Comparison of ENCODE assay signal across 25 cellular contexts in the genomic region with DNA sequence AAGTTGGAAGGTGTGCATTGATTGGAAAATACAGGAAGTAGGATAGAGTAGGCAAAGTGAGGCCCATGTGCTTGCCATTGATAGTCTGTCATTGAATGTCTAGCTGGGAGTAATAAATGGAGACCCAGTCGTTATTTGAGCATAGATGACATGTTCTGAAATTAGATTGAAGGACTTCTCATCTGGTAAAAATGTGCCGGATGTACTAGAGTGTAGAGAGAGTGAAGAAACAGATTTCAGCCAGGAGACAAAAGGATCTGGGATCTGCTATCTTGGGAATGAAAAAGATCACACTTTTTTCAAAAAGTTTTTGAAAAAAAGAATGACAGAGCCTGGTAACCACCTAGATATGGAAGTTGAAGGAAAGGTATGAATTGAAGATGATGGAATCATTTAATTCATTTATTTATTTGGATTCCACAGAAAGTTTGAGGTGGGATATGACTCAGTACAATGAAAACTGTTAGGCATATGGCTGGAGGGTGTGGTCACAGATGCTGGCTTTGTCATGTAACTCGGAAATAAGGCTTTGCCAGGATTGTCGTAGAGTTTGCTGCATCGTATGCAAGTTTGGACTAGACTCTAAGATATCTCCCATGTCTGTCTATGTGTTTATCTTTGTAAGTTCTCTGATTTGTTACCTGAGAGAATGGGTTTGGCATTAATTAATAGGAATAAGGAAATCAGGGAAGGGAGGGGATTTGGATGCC.
DNase-seq lines count a peak whose midpoint lies in the region; ATAC-seq and TF ChIP-seq lines count a peak whose summit lies in the region.
"Had no signal": no experiment of that assay in that cellular context is flagged by ENCODE, and none has a peak within 500 bp of the region (broad histone marks: within the 10 kb centered on the region; RNA-seq: fewer than 3 reads in every experiment).

No MANE protein-coding gene starts in this region.

- H3K36me3 ChIP-seq in adipocyte (ENCODE audit: control insufficient read depth, insufficient read depth, low read length, severe bottlenecking) (peaks cover 5% of the 10 kb centered on the region), mesendoderm (ENCODE audit: control insufficient read depth, insufficient read depth, low read length) (no peaks in the 10 kb centered on the region)
- H3K36me3 ChIP-seq: Peyer's patch, stomach, upper lobe of left lung had no signal

- H3K27ac ChIP-seq in mesendoderm (ENCODE audit: low read depth, low read length), result no peak overlapping the region
- H3K27ac ChIP-seq: A549, Peyer's patch, upper lobe of left lung had no signal

- WGBS in mesendoderm (ENCODE audit: extremely low coverage, insufficient coverage, low lambda C conversion rate), result no CpG with 5 or more reads among the region's 5 CpGs

- H2BK120ac ChIP-seq in mesendoderm (ENCODE audit: low read depth, low read length), result no peak overlapping the region

- H3K27me3 ChIP-seq in adipocyte (replicated peaks; ENCODE audit: control insufficient read depth, insufficient read depth, low read length) (no peaks in the 10 kb centered on the region), mesendoderm (ENCODE audit: insufficient read depth, low read length, poor library complexity) (no peaks in the 10 kb centered on the region)
- H3K27me3 ChIP-seq: dorsolateral prefrontal cortex, Peyer's patch, stomach, upper lobe of left lung had no signal

- no peak overlapping the region for H3K4me2 ChIP-seq in mesendoderm (ENCODE audit: low read length)
- H3K4me2 ChIP-seq: A549 had no signal

- no peak overlapping the region for H2BK5ac ChIP-seq in mesendoderm (ENCODE audit: low read length)

- H3K9me3 ChIP-seq in adipocyte (ENCODE audit: control insufficient read depth, low read length), result no peaks in the 10 kb centered on the region
- H3K9me3 ChIP-seq: A549, Peyer's patch, stomach, upper lobe of left lung had no signal

- no peak for ATAC-seq in HG02610 (IDR thresholded peaks at IDR 0.05; ENCODE audit: unreplicated experiment)
- ATAC-seq: A549, left cardiac atrium had no signal

- DNase-seq in AG08395 (ENCODE audit: low spot score), result peak; percentile 82
- peak; percentile 44 for DNase-seq in GM04504 (ENCODE audit: low read depth)
- no peak for DNase-seq in adipocyte (ENCODE audit: low read depth)
- DNase-seq in foreskin fibroblast, result peak; percentile 59 to 80
- DNase-seq in DMS79 treated with DMSO at 0.1 percent for 48 hours (lab: John Stamatoyannopoulos, UW), result no peak
- no peak for DNase-seq in mesendoderm
- no peak for DNase-seq in stimulated activated CD4-positive, alpha-beta T cell treated with anti-CD3 and anti-CD28 coated beads, Interleukin-4, amount 100 ng/mL, for 1 hour
- DNase-seq: activated gamma-delta T cell treated with Interleukin-2 at 50 U/mL for 16 hours; activated T-cell treated with anti-CD3 and anti-CD28 coated beads, Interleukin-2, amount 50 U/mL, for 1 hour; amygdala; C1 segment of cervical spinal cord; central memory CD4-positive, alpha-beta T cell; dorsolateral prefrontal cortex; left cardiac atrium; naive B cell; NCI-H1417; NCI-H2107; NK-92 treated with Interleukin-12 subunit alpha and Interleukin-12 subunit beta, amount 100 ng/mL, for 24 hours; occipital lobe; Peyer's patch; stimulated activated CD4-positive, alpha-beta T cell treated with anti-CD3 and anti-CD28 coated beads, Interleukin-12 subunit alpha, Interleukin-12 subunit beta, amount 100 ng/mL, for 4 hours; stomach; upper lobe of left lung had no signal

- H3K79me1 ChIP-seq in mesendoderm (ENCODE audit: low read length), result peaks cover 12% of the 10 kb centered on the region

- H3K4ac ChIP-seq in mesendoderm (ENCODE audit: low read depth, low read length), result no peak overlapping the region

- H3K4me1 ChIP-seq in adipocyte (ENCODE audit: control insufficient read depth, insufficient read depth, low read length) (peaks cover 17% of the 10 kb centered on the region), mesendoderm (ENCODE audit: control insufficient read depth, low read depth, low read length) (peaks cover 6% of the 10 kb centered on the region)
- H3K4me1 ChIP-seq: Peyer's patch, upper lobe of left lung had no signal

- H3K56ac ChIP-seq in mesendoderm (ENCODE audit: low read length), result no peak overlapping the region

- no peak overlapping the region for H3K23ac ChIP-seq in mesendoderm (ENCODE audit: low read length)

- no peak overlapping the region for H4K5ac ChIP-seq in mesendoderm (ENCODE audit: low read length)

- H3K79me2 ChIP-seq in mesendoderm (ENCODE audit: control insufficient read depth, insufficient read depth, low read length), result peaks cover 4% of the 10 kb centered on the region

- peak overlapping the region; percentile 14 for H3K4me3 ChIP-seq in adipocyte (ENCODE audit: low read length)
- H3K4me3 ChIP-seq in foreskin fibroblast (ENCODE audit: low read depth in 1 of 2, low read length in 2 of 2), result no peak overlapping the region
- no peak overlapping the region for H3K4me3 ChIP-seq in mesendoderm (ENCODE audit: low read length)
- H3K4me3 ChIP-seq: A549, dorsolateral prefrontal cortex, Peyer's patch, stomach, upper lobe of left lung had no signal

- no peak overlapping the region for H3K18ac ChIP-seq in mesendoderm (ENCODE audit: low read length)

- no peak overlapping the region for H2AK5ac ChIP-seq in mesendoderm (ENCODE audit: low read length)

- no peak overlapping the region for H4K8ac ChIP-seq in mesendoderm (ENCODE audit: low read depth, low read length)

- no peak overlapping the region for H2BK15ac ChIP-seq in mesendoderm (replicated peaks; ENCODE audit: low read depth)

- H3K9ac ChIP-seq in adipocyte (ENCODE audit: low read length), result no peak overlapping the region
- H3K9ac ChIP-seq in mesendoderm (ENCODE audit: low read length), result no peak overlapping the region

- TF ChIP-seq CTCF in foreskin fibroblast (IDR thresholded peaks at IDR 0.05; ENCODE audit: low read depth, low read length), result no peak

Comparison
In these comparisons a context has a peak if more than half of its experiments do, and no peak if none do; other contexts are left out.
1. DNase-seq: peak in AG08395 (single experiment), GM04504 (single experiment) and foreskin fibroblast (2 of 2); none in adipocyte (single experiment), DMS79 treated with DMSO at 0.1 percent for 48 hours (single experiment), mesendoderm (single experiment) and stimulated activated CD4-positive, alpha-beta T cell treated with anti-CD3 and anti-CD28 coated beads, Interleukin-4, amount 100 ng/mL, for 1 hour (single experiment).